1 cellular context compared by ENCODE assay signal in the genomic region with DNA sequence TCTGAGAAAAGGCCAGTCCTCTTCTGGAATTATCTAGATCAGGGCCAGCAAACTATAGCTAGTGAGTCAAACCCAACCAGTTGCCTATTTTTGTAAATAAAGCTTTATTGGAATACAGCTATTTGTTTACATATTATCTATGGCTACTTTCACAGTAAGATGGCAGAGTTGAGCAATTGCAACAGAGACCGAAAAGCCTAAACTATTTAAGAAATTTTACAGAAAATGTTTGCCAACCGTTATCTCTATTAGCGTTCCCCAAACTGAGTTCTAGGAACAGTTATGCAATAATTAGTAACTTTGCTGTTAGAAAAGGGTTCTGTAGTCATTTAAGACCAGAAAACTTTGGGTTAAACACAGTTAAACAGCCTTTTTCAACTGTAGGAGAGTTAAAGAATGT.
TF ChIP-seq lines count a peak whose summit lies in the region.

No MANE protein-coding gene starts in this region.

TF ChIP-seq in GM23338, 12 proteins besides CTCF, POLR2A, EP300 and RAD21 (continued from another document):
- TF ChIP-seq, protein P1, sequence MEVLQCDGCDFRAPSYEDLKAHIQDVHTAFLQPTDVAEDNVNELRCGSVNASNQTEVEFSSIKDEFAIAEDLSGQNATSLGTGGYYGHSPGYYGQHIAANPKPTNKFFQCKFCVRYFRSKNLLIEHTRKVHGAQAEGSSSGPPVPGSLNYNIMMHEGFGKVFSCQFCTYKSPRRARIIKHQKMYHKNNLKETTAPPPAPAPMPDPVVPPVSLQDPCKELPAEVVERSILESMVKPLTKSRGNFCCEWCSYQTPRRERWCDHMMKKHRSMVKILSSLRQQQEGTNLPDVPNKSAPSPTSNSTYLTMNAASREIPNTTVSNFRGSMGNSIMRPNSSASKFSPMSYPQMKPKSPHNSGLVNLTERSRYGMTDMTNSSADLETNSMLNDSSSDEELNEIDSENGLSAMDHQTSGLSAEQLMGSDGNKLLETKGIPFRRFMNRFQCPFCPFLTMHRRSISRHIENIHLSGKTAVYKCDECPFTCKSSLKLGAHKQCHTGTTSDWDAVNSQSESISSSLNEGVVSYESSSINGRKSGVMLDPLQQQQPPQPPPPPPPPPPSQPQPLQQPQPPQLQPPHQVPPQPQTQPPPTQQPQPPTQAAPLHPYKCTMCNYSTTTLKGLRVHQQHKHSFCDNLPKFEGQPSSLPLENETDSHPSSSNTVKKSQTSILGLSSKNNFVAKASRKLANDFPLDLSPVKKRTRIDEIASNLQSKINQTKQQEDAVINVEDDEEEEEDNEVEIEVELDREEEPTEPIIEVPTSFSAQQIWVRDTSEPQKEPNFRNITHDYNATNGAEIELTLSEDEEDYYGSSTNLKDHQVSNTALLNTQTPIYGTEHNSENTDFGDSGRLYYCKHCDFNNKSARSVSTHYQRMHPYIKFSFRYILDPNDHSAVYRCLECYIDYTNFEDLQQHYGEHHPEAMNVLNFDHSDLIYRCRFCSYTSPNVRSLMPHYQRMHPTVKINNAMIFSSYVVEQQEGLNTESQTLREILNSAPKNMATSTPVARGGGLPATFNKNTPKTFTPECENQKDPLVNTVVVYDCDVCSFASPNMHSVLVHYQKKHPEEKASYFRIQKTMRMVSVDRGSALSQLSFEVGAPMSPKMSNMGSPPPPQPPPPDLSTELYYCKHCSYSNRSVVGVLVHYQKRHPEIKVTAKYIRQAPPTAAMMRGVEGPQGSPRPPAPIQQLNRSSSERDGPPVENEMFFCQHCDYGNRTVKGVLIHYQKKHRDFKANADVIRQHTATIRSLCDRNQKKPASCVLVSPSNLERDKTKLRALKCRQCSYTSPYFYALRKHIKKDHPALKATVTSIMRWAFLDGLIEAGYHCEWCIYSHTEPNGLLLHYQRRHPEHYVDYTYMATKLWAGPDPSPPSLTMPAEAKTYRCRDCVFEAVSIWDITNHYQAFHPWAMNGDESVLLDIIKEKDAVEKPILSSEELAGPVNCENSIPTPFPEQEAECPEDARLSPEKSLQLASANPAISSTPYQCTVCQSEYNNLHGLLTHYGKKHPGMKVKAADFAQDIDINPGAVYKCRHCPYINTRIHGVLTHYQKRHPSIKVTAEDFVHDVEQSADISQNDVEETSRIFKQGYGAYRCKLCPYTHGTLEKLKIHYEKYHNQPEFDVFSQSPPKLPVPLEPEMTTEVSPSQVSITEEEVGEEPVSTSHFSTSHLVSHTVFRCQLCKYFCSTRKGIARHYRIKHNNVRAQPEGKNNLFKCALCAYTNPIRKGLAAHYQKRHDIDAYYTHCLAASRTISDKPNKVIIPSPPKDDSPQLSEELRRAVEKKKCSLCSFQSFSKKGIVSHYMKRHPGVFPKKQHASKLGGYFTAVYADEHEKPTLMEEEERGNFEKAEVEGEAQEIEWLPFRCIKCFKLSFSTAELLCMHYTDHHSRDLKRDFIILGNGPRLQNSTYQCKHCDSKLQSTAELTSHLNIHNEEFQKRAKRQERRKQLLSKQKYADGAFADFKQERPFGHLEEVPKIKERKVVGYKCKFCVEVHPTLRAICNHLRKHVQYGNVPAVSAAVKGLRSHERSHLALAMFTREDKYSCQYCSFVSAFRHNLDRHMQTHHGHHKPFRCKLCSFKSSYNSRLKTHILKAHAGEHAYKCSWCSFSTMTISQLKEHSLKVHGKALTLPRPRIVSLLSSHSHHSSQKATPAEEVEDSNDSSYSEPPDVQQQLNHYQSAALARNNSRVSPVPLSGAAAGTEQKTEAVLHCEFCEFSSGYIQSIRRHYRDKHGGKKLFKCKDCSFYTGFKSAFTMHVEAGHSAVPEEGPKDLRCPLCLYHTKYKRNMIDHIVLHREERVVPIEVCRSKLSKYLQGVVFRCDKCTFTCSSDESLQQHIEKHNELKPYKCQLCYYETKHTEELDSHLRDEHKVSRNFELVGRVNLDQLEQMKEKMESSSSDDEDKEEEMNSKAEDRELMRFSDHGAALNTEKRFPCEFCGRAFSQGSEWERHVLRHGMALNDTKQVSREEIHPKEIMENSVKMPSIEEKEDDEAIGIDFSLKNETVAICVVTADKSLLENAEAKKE (CRISPR knock-in tag; IDR thresholded peaks at IDR 0.05), result no peak
- TF ChIP-seq CREB1 (CRISPR knock-in tag; IDR thresholded peaks at IDR 0.05; ENCODE audit: low read depth), result no peak
- TF ChIP-seq ZNF331 (CRISPR knock-in tag; IDR thresholded peaks at IDR 0.05; ENCODE audit: low read depth), result no peak
- TF ChIP-seq STAT1 (IDR thresholded peaks at IDR 0.05; ENCODE audit: unreplicated experiment), result no peak
- no peak for TF ChIP-seq NANOG (IDR thresholded peaks at IDR 0.05; ENCODE audit: borderline replicate concordance)
TF ChIP-seq in GM23338: peak in this region for 0.
